1 cellular context compared by ENCODE assay signal in the genomic region with DNA sequence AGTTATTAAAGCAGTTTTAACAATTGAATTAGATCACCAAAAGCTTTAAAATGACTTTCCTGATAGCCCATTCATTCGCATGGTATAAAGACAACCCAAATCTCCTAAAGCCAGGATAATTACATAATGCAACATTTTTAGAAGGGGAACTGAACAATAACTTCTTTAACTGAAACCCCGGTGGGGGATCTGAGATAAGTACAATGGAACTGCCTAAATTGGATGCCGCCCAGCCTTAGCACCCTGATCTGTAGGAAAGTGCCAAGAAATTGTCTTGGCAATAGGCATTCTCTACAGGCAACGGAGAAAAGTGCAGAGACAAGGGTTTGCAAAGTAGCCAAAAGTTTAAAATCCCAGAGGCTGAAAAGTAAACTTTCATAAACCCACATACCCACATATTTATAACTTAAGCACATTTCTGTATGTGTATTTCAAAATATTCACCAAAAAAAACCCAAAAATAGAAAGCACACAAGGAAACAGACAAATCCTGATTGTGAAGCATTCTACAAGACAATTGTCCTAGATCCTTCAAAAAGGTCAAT.
TF ChIP-seq lines count a peak whose summit lies in the region.

No MANE protein-coding gene starts in this region.

TF ChIP-seq in IMR-90, 13 proteins besides CTCF, POLR2A, EP300 and RAD21:
- TF ChIP-seq NFE2L2 (IDR thresholded peaks at IDR 0.05; ENCODE audit: low read depth, low read length) (no peak), SMC3 (IDR thresholded peaks at IDR 0.05; ENCODE audit: low read depth, low read length) (no peak), MXI1 (IDR thresholded peaks at IDR 0.05; ENCODE audit: borderline replicate concordance, low read depth, low read length) (no peak), RCOR1 (IDR thresholded peaks at IDR 0.05; ENCODE audit: insufficient replicate concordance, low read length) (no peak), MAZ (IDR thresholded peaks at IDR 0.05; ENCODE audit: borderline replicate concordance, low read depth, low read length) (no peak), FOS (IDR thresholded peaks at IDR 0.05; ENCODE audit: low read depth, low read length) (no peak), RFX5 (IDR thresholded peaks at IDR 0.05; ENCODE audit: low read depth, low read length) (no peak), CHD1 (IDR thresholded peaks at IDR 0.05; ENCODE audit: low read depth, low read length) (no peak), BHLHE40 (IDR thresholded peaks at IDR 0.05; ENCODE audit: low read depth, low read length) (no peak), MAFK (IDR thresholded peaks at IDR 0.05; ENCODE audit: low read depth, low read length) (no peak), CEBPB (IDR thresholded peaks at IDR 0.05; ENCODE audit: low read depth, low read length) (no peak)
- TF ChIP-seq, protein P1, sequence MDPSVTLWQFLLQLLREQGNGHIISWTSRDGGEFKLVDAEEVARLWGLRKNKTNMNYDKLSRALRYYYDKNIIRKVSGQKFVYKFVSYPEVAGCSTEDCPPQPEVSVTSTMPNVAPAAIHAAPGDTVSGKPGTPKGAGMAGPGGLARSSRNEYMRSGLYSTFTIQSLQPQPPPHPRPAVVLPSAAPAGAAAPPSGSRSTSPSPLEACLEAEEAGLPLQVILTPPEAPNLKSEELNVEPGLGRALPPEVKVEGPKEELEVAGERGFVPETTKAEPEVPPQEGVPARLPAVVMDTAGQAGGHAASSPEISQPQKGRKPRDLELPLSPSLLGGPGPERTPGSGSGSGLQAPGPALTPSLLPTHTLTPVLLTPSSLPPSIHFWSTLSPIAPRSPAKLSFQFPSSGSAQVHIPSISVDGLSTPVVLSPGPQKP (IDR thresholded peaks at IDR 0.05; ENCODE audit: borderline replicate concordance, low read depth, low read length), result no peak
- TF ChIP-seq, protein P2, sequence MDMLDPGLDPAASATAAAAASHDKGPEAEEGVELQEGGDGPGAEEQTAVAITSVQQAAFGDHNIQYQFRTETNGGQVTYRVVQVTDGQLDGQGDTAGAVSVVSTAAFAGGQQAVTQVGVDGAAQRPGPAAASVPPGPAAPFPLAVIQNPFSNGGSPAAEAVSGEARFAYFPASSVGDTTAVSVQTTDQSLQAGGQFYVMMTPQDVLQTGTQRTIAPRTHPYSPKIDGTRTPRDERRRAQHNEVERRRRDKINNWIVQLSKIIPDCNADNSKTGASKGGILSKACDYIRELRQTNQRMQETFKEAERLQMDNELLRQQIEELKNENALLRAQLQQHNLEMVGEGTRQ (IDR thresholded peaks at IDR 0.05; ENCODE audit: low read depth, low read length), result no peak
TF ChIP-seq in IMR-90: peak in this region for 0.
